ENCODE assay signal across 1 cellular context in genomic region chr10:31549936-31550335, GRCh38.
TF ChIP-seq lines count a peak whose summit lies in the region.

No MANE protein-coding gene starts in this region.

TF ChIP-seq in HepG2, 621 proteins besides CTCF, POLR2A, EP300 and RAD21:
- no peak for TF ChIP-seq POLR2AphosphoS2 (IDR thresholded peaks at IDR 0.05; ENCODE audit: low read depth, low read length)
- TF ChIP-seq CEBPB (IDR thresholded peaks at IDR 0.05; ENCODE audit: borderline replicate concordance, low read depth, low read length): 0 out of 2 replicates have a peak, but pooled peaks have one; percentile 4
